In genomic region chr20:32481311-32482103, GRCh38 we compare ENCODE assay signal across 7 cellular contexts.
DNase-seq lines count a peak whose midpoint lies in the region; ATAC-seq, FAIRE-seq and TF ChIP-seq lines count a peak whose summit lies in the region.

No MANE protein-coding gene starts in this region.

- H3K36me3 Mint-ChIP-seq in astrocyte (ENCODE audit: low read depth, unreplicated experiment) = peaks cover 2% of the 10 kb centered on the region
- H3K36me3 Mint-ChIP-seq in stimulated activated effector memory CD8-positive, alpha-beta T cell treated with anti-CD3 and anti-CD28 coated beads, Interleukin-12 subunit alpha, Interleukin-12 subunit beta, amount 100 ng/mL, for 72 hours = peaks cover 13% of the 10 kb centered on the region

- H3K9me3 ChIP-seq in HUES6 (ENCODE audit: control insufficient read depth, insufficient read depth, low read depth, low read length) (no peaks in the 10 kb centered on the region), astrocyte (ENCODE audit: insufficient read depth, low read depth, low read length) (no peaks in the 10 kb centered on the region), kidney (ENCODE audit: control insufficient read depth in 1 of 2, low read length in 2 of 2) (no peaks in the 10 kb centered on the region)

- no peaks in the 10 kb centered on the region for H3K36me3 ChIP-seq in HUES6 (ENCODE audit: control insufficient read depth, insufficient read depth, low read length)
- H3K36me3 ChIP-seq in astrocyte (ENCODE audit: insufficient read depth, low read length) = no peaks in the 10 kb centered on the region
- no peaks in the 10 kb centered on the region for H3K36me3 ChIP-seq in kidney (ENCODE audit: control insufficient read depth in 1 of 2, insufficient read depth in 2 of 2, low read length in 2 of 2)

- peaks cover 40% of the 10 kb centered on the region for H3K4me1 Mint-ChIP-seq in astrocyte (ENCODE audit: low read depth, unreplicated experiment)
- H3K4me1 Mint-ChIP-seq in stimulated activated effector memory CD8-positive, alpha-beta T cell treated with anti-CD3 and anti-CD28 coated beads, Interleukin-12 subunit alpha, Interleukin-12 subunit beta, amount 100 ng/mL, for 72 hours = peaks cover 54% of the 10 kb centered on the region

- DNase-seq in astrocyte (ENCODE audit: low read depth) (no peak), kidney (peak; percentile 63), RKO (ENCODE audit: low spot score) (no peak)
- DNase-seq in stimulated activated effector memory CD8-positive, alpha-beta T cell treated with anti-CD3 and anti-CD28 coated beads, Interleukin-12 subunit alpha, Interleukin-12 subunit beta, amount 100 ng/mL, for 72 hours (ENCODE audit: low spot score in 2 of 2) = no peak
- no peak for DNase-seq in stimulated activated CD4-positive, alpha-beta T cell treated with anti-CD3 and anti-CD28 coated beads, Interleukin-15, amount 100 ng/mL, for 24 hours

- H3K4me1 ChIP-seq in HUES6 (ENCODE audit: control insufficient read depth, insufficient read depth, low read length) = peaks cover 54% of the 10 kb centered on the region
- peaks cover 39% of the 10 kb centered on the region for H3K4me1 ChIP-seq in astrocyte (ENCODE audit: insufficient read depth, low read length)
- peaks cover 47% of the 10 kb centered on the region in 2 donors for H3K4me1 ChIP-seq in kidney (ENCODE audit: control insufficient read depth in 1 of 2, insufficient read depth in 1 of 2, low read depth in 1 of 2, low read length in 2 of 2)

- no peak for ATAC-seq in stimulated activated effector memory CD8-positive, alpha-beta T cell treated with anti-CD3 and anti-CD28 coated beads, Interleukin-12 subunit alpha, Interleukin-12 subunit beta, amount 100 ng/mL, for 72 hours
- no peak for ATAC-seq in GM21360 (IDR thresholded peaks at IDR 0.05; ENCODE audit: unreplicated experiment)

- H4K20me1 ChIP-seq in astrocyte (ENCODE audit: insufficient read depth, low read length) = peaks cover 61% of the 10 kb centered on the region

- peak overlapping the region; percentile 84 for H3K4me3 Mint-ChIP-seq in astrocyte (ENCODE audit: unreplicated experiment)
- peak overlapping the region; percentile 78 for H3K4me3 Mint-ChIP-seq in stimulated activated effector memory CD8-positive, alpha-beta T cell treated with anti-CD3 and anti-CD28 coated beads, Interleukin-12 subunit alpha, Interleukin-12 subunit beta, amount 100 ng/mL, for 72 hours

- no peaks in the 10 kb centered on the region for H3K27me3 Mint-ChIP-seq in astrocyte (ENCODE audit: low read depth, unreplicated experiment)

- H3K4me2 ChIP-seq in astrocyte (ENCODE audit: low read length) = peak overlapping the region; percentile 94

- intact Hi-C loops in kidney (cut with DNase I) = no loop called here

- H3K27ac ChIP-seq in HUES6 (ENCODE audit: low read depth, low read length) (no peak overlapping the region), astrocyte (ENCODE audit: low read depth, low read length) (no peak overlapping the region), kidney (ENCODE audit: low read depth in 2 of 2, low read length in 2 of 2) (peak overlapping the region; percentile 74 to 83)

- H3K27me3 ChIP-seq in HUES6 (ENCODE audit: control insufficient read depth, insufficient read depth, low read length) = peaks cover 4% of the 10 kb centered on the region; the same call in 1 of the 2 replicates
- H3K27me3 ChIP-seq in astrocyte (ENCODE audit: insufficient read depth, low read length) = no peaks in the 10 kb centered on the region

- H3K9me3 Mint-ChIP-seq in astrocyte (ENCODE audit: unreplicated experiment) = no peaks in the 10 kb centered on the region
- no peaks in the 10 kb centered on the region for H3K9me3 Mint-ChIP-seq in stimulated activated effector memory CD8-positive, alpha-beta T cell treated with anti-CD3 and anti-CD28 coated beads, Interleukin-12 subunit alpha, Interleukin-12 subunit beta, amount 100 ng/mL, for 72 hours

- H3K4me3 ChIP-seq in HUES6 (ENCODE audit: low read depth, low read length) (peak overlapping the region; percentile 89), astrocyte (ENCODE audit: insufficient read depth, low read depth, low read length) (peak overlapping the region; percentile 72), kidney (ENCODE audit: low read length in 2 of 2) (peak overlapping the region; percentile 62 to 75)

- H3K79me2 ChIP-seq in astrocyte (ENCODE audit: insufficient read depth, low read length) = peaks cover 64% of the 10 kb centered on the region

- peak overlapping the region; percentile 44 for H3K9ac ChIP-seq in HUES6 (ENCODE audit: low read length)
- peak overlapping the region; percentile 75 for H3K9ac ChIP-seq in astrocyte (ENCODE audit: low read length)
- H3K9ac ChIP-seq in kidney (ENCODE audit: low read length in 2 of 2) = peak overlapping the region in 1 of 2 donors; percentile 86

- TF ChIP-seq CTCF in astrocyte (IDR thresholded peaks at IDR 0.05; ENCODE audit: insufficient read depth, low read depth, low read length) (no peak), kidney (IDR thresholded peaks at IDR 0.05; ENCODE audit: borderline replicate concordance, extremely low read depth, insufficient read depth) (no peak)

- peak overlapping the region; percentile 58 for H3K27ac Mint-ChIP-seq in astrocyte (ENCODE audit: unreplicated experiment)
- H3K27ac Mint-ChIP-seq in stimulated activated effector memory CD8-positive, alpha-beta T cell treated with anti-CD3 and anti-CD28 coated beads, Interleukin-12 subunit alpha, Interleukin-12 subunit beta, amount 100 ng/mL, for 72 hours = peak overlapping the region; percentile 5

- FAIRE-seq in astrocyte (lab: Jason Lieb, UNC) = no peak
- no peak for FAIRE-seq in kidney (lab: Jason Lieb, UNC)

- no peak overlapping the region for H2AFZ ChIP-seq in astrocyte (ENCODE audit: low read depth, low read length)

Comparison
In these comparisons a context has a peak if more than half of its experiments do, and no peak if none do; other contexts are left out.
1. H3K27ac ChIP-seq: peak in kidney (2 of 2); none in HUES6 (single experiment) and astrocyte (single experiment).
2. Peak in every context shown above with its lines, with median percentiles within 50 percentile points of each other: H3K4me3 ChIP-seq.